Comparison of ENCODE assay signal across 1 cellular context in the genomic region with DNA sequence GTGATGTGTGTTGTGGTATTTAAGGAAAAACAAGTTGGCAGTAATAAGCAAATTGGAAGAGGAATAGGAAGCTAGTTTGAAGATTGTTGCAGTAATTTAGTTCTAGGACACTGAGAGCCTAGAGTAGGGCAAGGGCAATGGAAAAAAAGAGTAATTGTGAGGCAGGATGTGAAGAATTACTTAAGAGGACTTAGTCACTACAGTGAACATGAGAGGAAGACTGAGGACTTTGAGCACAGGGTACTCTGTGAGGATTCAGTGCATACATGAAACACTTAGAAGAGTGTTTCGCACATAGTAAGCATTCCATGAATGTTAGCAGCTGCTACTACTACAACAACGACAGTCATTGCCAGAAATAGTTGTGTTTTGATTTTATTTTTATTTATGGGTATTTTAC.
TF ChIP-seq lines count a peak whose summit lies in the region.

No MANE protein-coding gene starts in this region.

TF ChIP-seq in HepG2, 621 proteins besides CTCF, POLR2A, EP300 and RAD21:
- TF ChIP-seq ZFP91 (CRISPR knock-in tag; IDR thresholded peaks at IDR 0.05; ENCODE audit: borderline replicate concordance) (no peak), PHF20 (CRISPR knock-in tag; IDR thresholded peaks at IDR 0.05) (no peak), PHF8 (CRISPR knock-in tag; IDR thresholded peaks at IDR 0.05) (no peak), FOSL2 (CRISPR knock-in tag; IDR thresholded peaks at IDR 0.05) (no peak), KDM2A (CRISPR knock-in tag; IDR thresholded peaks at IDR 0.05; ENCODE audit: borderline replicate concordance, low read depth) (no peak), ZNF230 (CRISPR knock-in tag; IDR thresholded peaks at IDR 0.05) (no peak), RARA (CRISPR knock-in tag; IDR thresholded peaks at IDR 0.05) (no peak), HOXA7 (CRISPR knock-in tag; IDR thresholded peaks at IDR 0.05) (no peak)
